8 cellular contexts compared by ENCODE assay signal in the genomic region with DNA sequence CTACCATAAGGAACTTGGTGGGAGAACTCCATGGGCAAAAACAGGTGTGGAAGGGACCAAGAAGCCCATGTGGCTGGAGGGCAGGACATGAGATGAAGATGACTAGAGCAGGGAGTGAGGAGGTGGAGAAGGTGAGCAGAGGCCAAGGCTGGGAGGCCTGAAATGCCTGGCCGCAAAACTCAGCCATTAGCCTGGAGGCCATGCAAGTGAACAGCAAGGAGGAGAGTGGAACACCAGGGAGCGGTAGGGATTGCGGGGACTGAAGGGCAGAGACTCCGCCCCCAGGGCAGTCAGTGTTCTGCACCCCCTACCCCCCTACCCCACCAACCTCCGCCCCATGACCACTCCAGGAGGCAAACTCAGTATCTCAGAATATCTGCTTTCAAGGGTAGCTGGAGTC. TPM values are rescaled to one million over a fixed set of nuclear protein-coding genes. Genes with fewer than 3 reads are reported as not detected.
DNase-seq lines count a peak whose midpoint lies in the region; ATAC-seq lines count a peak whose summit lies in the region.

No MANE protein-coding gene starts in this region.

- CTCF ChIA-PET in activated CD4-positive, alpha-beta T cell treated with anti-CD3 and anti-CD28 coated beads for 36 hours (lab: Charles Lee): interaction anchor here (1.0 to 2.3 kb wide), 2 partner anchors 24 to 32 kb away, joined by 4 to 13 read pairs; no protein-coding TSS in a partner anchor
- CTCF ChIA-PET in activated CD4-positive, alpha-beta memory T cell treated with anti-CD3 and anti-CD28 coated beads, Interleukin-2, amount 10 ng/mL, durations not matched to agents 7 days and 5 days (lab: Charles Lee): interaction anchor here (1.1 to 2.6 kb wide), 2 partner anchors 32 to 62 kb away, joined by 6 to 7 read pairs; no protein-coding TSS in a partner anchor

- no peaks in the 10 kb centered on the region for H3K27me3 ChIP-seq in subcutaneous abdominal adipose tissue (ENCODE audit: control insufficient read depth in 5 of 5, insufficient read depth in 4 of 5, low read length in 5 of 5)

- H3K4me1 ChIP-seq in subcutaneous abdominal adipose tissue (ENCODE audit: control insufficient read depth in 5 of 5, insufficient read depth in 5 of 5, low read length in 5 of 5): peaks cover 7 to 31% (median 25%) of the 10 kb centered on the region in 5 donors

- no peaks in the 10 kb centered on the region for H3K9me3 Mint-ChIP-seq in activated CD4-positive, alpha-beta T cell treated with anti-CD3 and anti-CD28 coated beads for 36 hours (ENCODE audit: low read depth)
- no peaks in the 10 kb centered on the region for H3K9me3 Mint-ChIP-seq in activated CD4-positive, alpha-beta memory T cell treated with anti-CD3 and anti-CD28 coated beads, Interleukin-2, amount 10 ng/mL, durations not matched to agents 7 days and 5 days

- intact Hi-C loops in activated CD4-positive, alpha-beta T cell treated with anti-CD3 and anti-CD28 coated beads for 36 hours (cut with DNase I, micrococcal nuclease): no loop called here

- in situ Hi-C loops in ACHN (cut with HindIII; ENCODE audit: low pct_ligation_motif_present, low pct_unique_long_range_greater_than_20kb, low sequenced_read_pairs): loop anchor here (25.0 kb wide), 1 partner anchor 90 kb away; a partner anchor contains a TSS

- peak overlapping the region; percentile 93 for H3K27ac Mint-ChIP-seq in activated CD4-positive, alpha-beta T cell treated with anti-CD3 and anti-CD28 coated beads for 36 hours
- H3K27ac Mint-ChIP-seq in activated CD4-positive, alpha-beta memory T cell treated with anti-CD3 and anti-CD28 coated beads, Interleukin-2, amount 10 ng/mL, durations not matched to agents 7 days and 5 days: peak overlapping the region; percentile 75

- peaks cover 24% of the 10 kb centered on the region for H3K4me1 Mint-ChIP-seq in activated CD4-positive, alpha-beta T cell treated with anti-CD3 and anti-CD28 coated beads for 36 hours
- peaks cover 48% of the 10 kb centered on the region for H3K4me1 Mint-ChIP-seq in activated CD4-positive, alpha-beta memory T cell treated with anti-CD3 and anti-CD28 coated beads, Interleukin-2, amount 10 ng/mL, durations not matched to agents 7 days and 5 days

- peaks cover 0 to 22% (median 9%) of the 10 kb centered on the region in 5 donors for H3K36me3 ChIP-seq in subcutaneous abdominal adipose tissue (ENCODE audit: control insufficient read depth in 5 of 5, insufficient read depth in 5 of 5, low read length in 5 of 5)

- H3K27me3 Mint-ChIP-seq in activated CD4-positive, alpha-beta T cell treated with anti-CD3 and anti-CD28 coated beads for 36 hours: no peaks in the 10 kb centered on the region
- no peaks in the 10 kb centered on the region for H3K27me3 Mint-ChIP-seq in activated CD4-positive, alpha-beta memory T cell treated with anti-CD3 and anti-CD28 coated beads, Interleukin-2, amount 10 ng/mL, durations not matched to agents 7 days and 5 days

- peaks cover 26% of the 10 kb centered on the region for H3K36me3 Mint-ChIP-seq in activated CD4-positive, alpha-beta T cell treated with anti-CD3 and anti-CD28 coated beads for 36 hours (ENCODE audit: low read depth)
- peaks cover 27% of the 10 kb centered on the region for H3K36me3 Mint-ChIP-seq in activated CD4-positive, alpha-beta memory T cell treated with anti-CD3 and anti-CD28 coated beads, Interleukin-2, amount 10 ng/mL, durations not matched to agents 7 days and 5 days (ENCODE audit: low read depth)

- H3K27ac ChIP-seq in subcutaneous abdominal adipose tissue (ENCODE audit: low read depth, low read length): no peak overlapping the region

- POLR2A ChIA-PET in activated CD4-positive, alpha-beta T cell treated with anti-CD3 and anti-CD28 coated beads for 36 hours (lab: Charles Lee): interaction anchor here (0.6 kb wide), 1 partner anchor 120 kb away, joined by 3 read pairs; no protein-coding TSS in a partner anchor
- POLR2A ChIA-PET in activated CD4-positive, alpha-beta memory T cell treated with anti-CD3 and anti-CD28 coated beads, Interleukin-2, amount 10 ng/mL, durations not matched to agents 7 days and 5 days (lab: Charles Lee): interaction anchor here (1.0 to 4.0 kb wide), 6 partner anchors 9 to 94 kb away, joined by 3 to 75 read pairs (median 26); a partner anchor contains a TSS

- H3K4me3 ChIP-seq in subcutaneous abdominal adipose tissue (ENCODE audit: low read depth in 1 of 5, low read length in 5 of 5): peak overlapping the region in 4 of 5 donors; percentile 91 to 98 (median 96)

- DNase-seq in activated CD4-positive, alpha-beta T cell treated with anti-CD3 and anti-CD28 coated beads for 36 hours: no peak
- DNase-seq in activated CD4-positive, alpha-beta T cell treated with anti-CD3 and anti-CD28 coated beads, Interleukin-2, amount 50 U/mL, for 48 hours: no peak
- no peak for DNase-seq in activated CD4-positive, alpha-beta memory T cell treated with anti-CD3 and anti-CD28 coated beads, Interleukin-2, amount 10 ng/mL, durations not matched to agents 7 days and 5 days
- DNase-seq in iPS-NIHi7 (ENCODE audit: extremely low spot score) (peak; percentile 55), NCI-H1694 (lab: John Stamatoyannopoulos, UW) (no peak), ACHN (no peak), nucleus accumbens (lab: John Stamatoyannopoulos, UW) (no peak)

- H3K9ac ChIP-seq in subcutaneous abdominal adipose tissue (ENCODE audit: low read length in 5 of 5): peak overlapping the region in 4 of 5 donors; percentile 76 to 90 (median 88)

- no peaks in the 10 kb centered on the region for H3K9me3 ChIP-seq in subcutaneous abdominal adipose tissue (ENCODE audit: control insufficient read depth in 5 of 5, low read length in 5 of 5)

- no peak for ATAC-seq in activated CD4-positive, alpha-beta T cell treated with anti-CD3 and anti-CD28 coated beads for 36 hours

- peak overlapping the region; percentile 87 for H3K4me3 Mint-ChIP-seq in activated CD4-positive, alpha-beta T cell treated with anti-CD3 and anti-CD28 coated beads for 36 hours
- peak overlapping the region; percentile 93 for H3K4me3 Mint-ChIP-seq in activated CD4-positive, alpha-beta memory T cell treated with anti-CD3 and anti-CD28 coated beads, Interleukin-2, amount 10 ng/mL, durations not matched to agents 7 days and 5 days

RNA-seq across cellular contexts. Expression of a gene that starts 17.0 kb away (rescaled TPM):
- total RNA-seq in activated CD4-positive, alpha-beta T cell treated with anti-CD3 and anti-CD28 coated beads for 36 hours: 10 to 100 TPM; 19.5 to 20.4 TPM
- total RNA-seq in activated CD4-positive, alpha-beta memory T cell treated with anti-CD3 and anti-CD28 coated beads, Interleukin-2, amount 10 ng/mL, durations not matched to agents 7 days and 5 days: 10 to 100 TPM; 22.3 to 23.5 TPM

RNA-seq across cellular contexts. Expression of a gene that starts 19.5 kb away (rescaled TPM):
- total RNA-seq in activated CD4-positive, alpha-beta T cell treated with anti-CD3 and anti-CD28 coated beads for 36 hours: under 1 TPM; 0.18 TPM
- under 1 TPM; 0.20 to 0.25 TPM for total RNA-seq in activated CD4-positive, alpha-beta memory T cell treated with anti-CD3 and anti-CD28 coated beads, Interleukin-2, amount 10 ng/mL, durations not matched to agents 7 days and 5 days

RNA-seq across cellular contexts. Expression of a gene that starts 46.5 kb away (rescaled TPM):
- total RNA-seq in activated CD4-positive, alpha-beta T cell treated with anti-CD3 and anti-CD28 coated beads for 36 hours: 10 to 100 TPM; 23.7 to 31.4 TPM
- 10 to 100 TPM; 25.8 to 27.2 TPM for total RNA-seq in activated CD4-positive, alpha-beta memory T cell treated with anti-CD3 and anti-CD28 coated beads, Interleukin-2, amount 10 ng/mL, durations not matched to agents 7 days and 5 days
